In genomic region chrX:9440116-9440844, GRCh38 we compare ENCODE assay signal across 31 cellular contexts. TPM values are rescaled to one million over a fixed set of nuclear protein-coding genes. Genes with fewer than 3 reads are reported as not detected.
DNase-seq lines count a peak whose midpoint lies in the region; ATAC-seq, FAIRE-seq and TF ChIP-seq lines count a peak whose summit lies in the region.
"Had no signal": no experiment of that assay in that cellular context is flagged by ENCODE, and none has a peak within 500 bp of the region (broad histone marks: within the 10 kb centered on the region; RNA-seq: fewer than 3 reads in every experiment).

No MANE protein-coding gene starts in this region.

- no peak for TF ChIP-seq CTCF in astrocyte (IDR thresholded peaks at IDR 0.05; ENCODE audit: insufficient read depth, low read depth, low read length)
- no peak for TF ChIP-seq CTCF in thoracic aorta (IDR thresholded peaks at IDR 0.05)
- TF ChIP-seq CTCF in GM23338 (conservative IDR thresholded peaks at IDR 0.05; ENCODE audit: low read depth in 2 of 2) = no peak
- no peak for TF ChIP-seq CTCF in D721Med (IDR thresholded peaks at IDR 0.05; ENCODE audit: insufficient read depth, missing control alignments)
- no peak for TF ChIP-seq CTCF in lower lobe of right lung (IDR thresholded peaks at IDR 0.05)

- H3K4me2 ChIP-seq in astrocyte (ENCODE audit: low read length) (no peak overlapping the region), GM23338 (no peak overlapping the region)

- ATAC-seq in thoracic aorta (ENCODE audit: insufficient number of reproducible peaks, low FRiP score, low read depth) (no peak), GM23338 (no peak), lower lobe of right lung (no peak)
- ATAC-seq: body of pancreas; SK-N-SH treated with all-trans-retinoic acid at 6 μM for 48 hours; stimulated activated effector memory CD8-positive, alpha-beta T cell treated with anti-CD3 and anti-CD28 coated beads, Interleukin-12 subunit alpha, Interleukin-12 subunit beta, amount 100 ng/mL, for 72 hours had no signal

- H3K9me3 Mint-ChIP-seq in astrocyte (ENCODE audit: unreplicated experiment) (no peaks in the 10 kb centered on the region), GM23338 (no peaks in the 10 kb centered on the region)
- H3K9me3 Mint-ChIP-seq: activated B cell treated with CpG ODN at 0.5 μM for 24 hours; activated CD4-positive, alpha-beta memory T cell treated with anti-CD3 and anti-CD28 coated beads for 36 hours; activated naive CD4-positive, alpha-beta T cell treated with anti-CD3 and anti-CD28 coated beads for 36 hours; stimulated activated effector memory CD8-positive, alpha-beta T cell treated with anti-CD3 and anti-CD28 coated beads, Interleukin-12 subunit alpha, Interleukin-12 subunit beta, amount 100 ng/mL, for 72 hours had no signal

- no peak overlapping the region for H3K27ac Mint-ChIP-seq in astrocyte (ENCODE audit: unreplicated experiment)
- H3K27ac Mint-ChIP-seq in GM23338 = no peak overlapping the region
- H3K27ac Mint-ChIP-seq: activated B cell treated with CpG ODN at 0.5 μM for 24 hours; activated CD4-positive, alpha-beta memory T cell treated with anti-CD3 and anti-CD28 coated beads for 36 hours; activated naive CD4-positive, alpha-beta T cell treated with anti-CD3 and anti-CD28 coated beads for 36 hours; stimulated activated effector memory CD8-positive, alpha-beta T cell treated with anti-CD3 and anti-CD28 coated beads, Interleukin-12 subunit alpha, Interleukin-12 subunit beta, amount 100 ng/mL, for 72 hours had no signal

- H4K20me1 ChIP-seq in astrocyte (ENCODE audit: insufficient read depth, low read length) (no peaks in the 10 kb centered on the region), GM23338 (replicated peaks; ENCODE audit: insufficient read depth) (no peaks in the 10 kb centered on the region)

- no peaks in the 10 kb centered on the region for H3K9me3 ChIP-seq in astrocyte (ENCODE audit: insufficient read depth, low read depth, low read length)
- H3K9me3 ChIP-seq in thoracic aorta = no peaks in the 10 kb centered on the region
- no peaks in the 10 kb centered on the region for H3K9me3 ChIP-seq in lower lobe of right lung
- H3K9me3 ChIP-seq: body of pancreas, testis had no signal

- H3F3A ChIP-seq in GM23338 (replicated peaks; ENCODE audit: low read depth) = no peaks in the 10 kb centered on the region

- DNase-seq in DMS53 (lab: John Stamatoyannopoulos, UW) = peak; percentile 0
- DNase-seq in DMS53 treated with DMSO at 0.1 percent for 48 hours (lab: John Stamatoyannopoulos, UW; ENCODE audit: unreplicated experiment) = no peak
- peak; percentile 61 for DNase-seq in NOMO-1 treated with DMSO at 0.1 percent for 48 hours (lab: John Stamatoyannopoulos, UW; ENCODE audit: unreplicated experiment)
- DNase-seq in astrocyte (ENCODE audit: low read depth) = no peak
- no peak for DNase-seq in thoracic aorta (ENCODE audit: low spot score)
- DNase-seq in GM23338 (ENCODE audit: low spot score) = no peak
- DNase-seq in D721Med (ENCODE audit: insufficient read length, low spot score) = no peak
- no peak for DNase-seq in lower lobe of right lung
- DNase-seq: activated B cell treated with CpG ODN at 0.5 μM for 24 hours; activated CD4-positive, alpha-beta memory T cell treated with anti-CD3 and anti-CD28 coated beads for 36 hours; activated naive CD4-positive, alpha-beta T cell treated with anti-CD3 and anti-CD28 coated beads for 36 hours; activated T-cell treated with anti-CD3 and anti-CD28 coated beads for 4 hours; AML-193; body of pancreas; DMS79 treated with DMSO at 0.1 percent for 48 hours; effector memory CD4-positive, alpha-beta T cell; foreskin melanocyte; NCI-H1092 treated with DMSO at 0.1 percent for 48 hours; NCI-H2081 treated with DMSO at 0.1 percent for 48 hours; NCI-H446 treated with DMSO at 0.1 percent for 48 hours; NK-92 treated with Interleukin-12 subunit alpha and Interleukin-12 subunit beta, amount 100 ng/mL, for 24 hours; stimulated activated CD4-positive, alpha-beta T cell treated with anti-CD3 and anti-CD28 coated beads, Interleukin-1b, Interleukin-23, amount 100 ng/mL, for 48 hours; T-helper 9 cell; testis had no signal

- H3K27me3 Mint-ChIP-seq in astrocyte (ENCODE audit: low read depth, unreplicated experiment) (peaks cover 2% of the 10 kb centered on the region), GM23338 (ENCODE audit: insufficient read depth, low read depth, poor library complexity) (peaks cover 7% of the 10 kb centered on the region)
- H3K27me3 Mint-ChIP-seq: activated B cell treated with CpG ODN at 0.5 μM for 24 hours; activated CD4-positive, alpha-beta memory T cell treated with anti-CD3 and anti-CD28 coated beads for 36 hours had no signal

- intact Hi-C loops in lower lobe of right lung (cut with DNase I) = no loop called here

- H3K27ac ChIP-seq in astrocyte (ENCODE audit: low read depth, low read length) (no peak overlapping the region), thoracic aorta (peak overlapping the region; percentile 38 to 79), GM23338 (ENCODE audit: low read depth) (no peak overlapping the region), lower lobe of right lung (no peak overlapping the region)
- H3K27ac ChIP-seq: 22Rv1, body of pancreas, skin epidermis, testis had no signal

- no peaks in the 10 kb centered on the region for H3K36me3 Mint-ChIP-seq in astrocyte (ENCODE audit: low read depth, unreplicated experiment)
- H3K36me3 Mint-ChIP-seq in GM23338 (ENCODE audit: low read depth) = no peaks in the 10 kb centered on the region
- H3K36me3 Mint-ChIP-seq: activated CD4-positive, alpha-beta memory T cell treated with anti-CD3 and anti-CD28 coated beads for 36 hours; stimulated activated effector memory CD8-positive, alpha-beta T cell treated with anti-CD3 and anti-CD28 coated beads, Interleukin-12 subunit alpha, Interleukin-12 subunit beta, amount 100 ng/mL, for 72 hours had no signal

- H3K4me1 ChIP-seq in astrocyte (ENCODE audit: insufficient read depth, low read length) (no peaks in the 10 kb centered on the region), thoracic aorta (ENCODE audit: control insufficient read depth in 1 of 2, low read depth in 2 of 2) (peaks cover 2 to 43% of the 10 kb centered on the region in 2 donors), GM23338 (ENCODE audit: insufficient read depth) (no peaks in the 10 kb centered on the region), lower lobe of right lung (no peaks in the 10 kb centered on the region)
- H3K4me1 ChIP-seq: body of pancreas, testis had no signal

- FAIRE-seq in astrocyte (lab: Jason Lieb, UNC) = peak; percentile 34
- no peak for FAIRE-seq in D721Med (lab: Jason Lieb, UNC)
- FAIRE-seq: GM12892, keratinocyte had no signal

- H3K4me1 Mint-ChIP-seq in astrocyte (ENCODE audit: low read depth, unreplicated experiment) (peaks cover 2% of the 10 kb centered on the region), GM23338 (peaks cover 14% of the 10 kb centered on the region)
- H3K4me1 Mint-ChIP-seq: stimulated activated effector memory CD8-positive, alpha-beta T cell treated with anti-CD3 and anti-CD28 coated beads, Interleukin-12 subunit alpha, Interleukin-12 subunit beta, amount 100 ng/mL, for 72 hours had no signal

- H3K79me2 ChIP-seq in astrocyte (ENCODE audit: insufficient read depth, low read length) (no peaks in the 10 kb centered on the region), GM23338 (replicated peaks; ENCODE audit: insufficient read depth) (no peaks in the 10 kb centered on the region)

- H3K9me2 ChIP-seq in GM23338 (ENCODE audit: insufficient read depth) = no peaks in the 10 kb centered on the region

- H3K4me3 ChIP-seq in astrocyte (ENCODE audit: insufficient read depth, low read depth, low read length) (no peak overlapping the region), thoracic aorta (peak overlapping the region; percentile 29), GM23338 (no peak overlapping the region), lower lobe of right lung (no peak overlapping the region)
- H3K4me3 ChIP-seq: body of pancreas, lung, skin epidermis, testis had no signal

- no peak overlapping the region for H2AFZ ChIP-seq in astrocyte (ENCODE audit: low read depth, low read length)
- no peak overlapping the region for H2AFZ ChIP-seq in GM23338

- H3K27me3 ChIP-seq in astrocyte (ENCODE audit: insufficient read depth, low read length) (no peaks in the 10 kb centered on the region), thoracic aorta (replicated peaks; ENCODE audit: insufficient read depth) (no peaks in the 10 kb centered on the region), GM23338 (ENCODE audit: insufficient read depth) (no peaks in the 10 kb centered on the region), lower lobe of right lung (ENCODE audit: low read depth) (no peaks in the 10 kb centered on the region)
- H3K27me3 ChIP-seq: body of pancreas, testis had no signal

- H3K36me3 ChIP-seq in astrocyte (ENCODE audit: insufficient read depth, low read length) = no peaks in the 10 kb centered on the region
- no peaks in the 10 kb centered on the region for H3K36me3 ChIP-seq in thoracic aorta
- no peaks in the 10 kb centered on the region for H3K36me3 ChIP-seq in GM23338 (ENCODE audit: insufficient read depth)
- H3K36me3 ChIP-seq in lower lobe of right lung = no peaks in the 10 kb centered on the region

- H3K4me3 Mint-ChIP-seq in astrocyte (ENCODE audit: unreplicated experiment) (no peak overlapping the region), GM23338 (no peak overlapping the region)
- H3K4me3 Mint-ChIP-seq: activated B cell treated with CpG ODN at 0.5 μM for 24 hours; activated CD4-positive, alpha-beta memory T cell treated with anti-CD3 and anti-CD28 coated beads for 36 hours; activated naive CD4-positive, alpha-beta T cell treated with anti-CD3 and anti-CD28 coated beads for 36 hours; stimulated activated effector memory CD8-positive, alpha-beta T cell treated with anti-CD3 and anti-CD28 coated beads, Interleukin-12 subunit alpha, Interleukin-12 subunit beta, amount 100 ng/mL, for 72 hours had no signal

- no peak overlapping the region for H3K9ac ChIP-seq in astrocyte (ENCODE audit: low read length)

TF ChIP-seq in GM23338, 12 proteins besides CTCF, POLR2A, EP300 and RAD21 (continues in another document):
- TF ChIP-seq NANOG (IDR thresholded peaks at IDR 0.05; ENCODE audit: borderline replicate concordance) = no peak
- no peak for TF ChIP-seq EZH2 (IDR thresholded peaks at IDR 0.05; ENCODE audit: low read depth, unreplicated experiment)
- no peak for TF ChIP-seq ETS1 (IDR thresholded peaks at IDR 0.05)
- TF ChIP-seq ZNF114 (CRISPR knock-in tag; IDR thresholded peaks at IDR 0.05) = no peak

RNA-seq across cellular contexts. Expression of gene TBL1X, which starts 24.6 kb away (rescaled TPM):
- total RNA-seq in astrocyte (22.3 and 26.4 TPM in 2 replicates), thoracic aorta (10 to 100 TPM; 37.9 to 39.7 TPM), lower lobe of right lung (21.4 TPM)
- 26.9 and 29.9 TPM in 2 replicates for total RNA-seq in GM23338 (2014; rRNA removed; shearing (Covaris generic))
- polyA plus RNA-seq in GM23338 (2016; fragmentation: Nextera tagmentation; extraction: Ambion mirVana) = 8.7 and 10.7 TPM in 2 replicates

Comparison
In these comparisons a context has a peak if more than half of its experiments do, and no peak if none do; other contexts are left out.
1. DNase-seq: peak in DMS53 (single experiment) and NOMO-1 treated with DMSO at 0.1 percent for 48 hours (single experiment); none in DMS53 treated with DMSO at 0.1 percent for 48 hours (single experiment), astrocyte (single experiment), thoracic aorta (single experiment), GM23338 (single experiment), D721Med (single experiment) and lower lobe of right lung (single experiment).
2. H3K27ac ChIP-seq: peak in thoracic aorta (2 of 2); none in astrocyte (single experiment), GM23338 (single experiment) and lower lobe of right lung (single experiment).